Comparison of ENCODE assay signal across 12 cellular contexts in genomic region chr1:95002657-95003432, GRCh38.
DNase-seq lines count a peak whose midpoint lies in the region; ATAC-seq, FAIRE-seq and TF ChIP-seq lines count a peak whose summit lies in the region.
"Had no signal": no experiment of that assay in that cellular context is flagged by ENCODE, and none has a peak within 500 bp of the region (broad histone marks: within the 10 kb centered on the region; RNA-seq: fewer than 3 reads in every experiment).

No MANE protein-coding gene starts in this region.

- peaks cover 45% of the 10 kb centered on the region for H3K4me1 ChIP-seq in SJCRH30
- peaks cover 0 to 5% (median 0%) of the 10 kb centered on the region in 3 donors for H3K4me1 ChIP-seq in pancreas

- peak overlapping the region; percentile 82 for H3K27ac ChIP-seq in SJCRH30
- no peak overlapping the region for H3K27ac ChIP-seq in pancreas

- no peaks in the 10 kb centered on the region for H3K9me3 ChIP-seq in SJCRH30 (replicated peaks)
- no peaks in the 10 kb centered on the region for H3K9me3 ChIP-seq in pancreas

- ATAC-seq in pancreas, result peak in 3 of 4 donors; percentile 26 to 47 (median 37)

- WGBS in pancreas, 2 donors, result 41 to 48% methylated on average over 6 of the region's 6 CpGs

- intact Hi-C loops in pancreas (cut with DNase I), result no loop called here

- H3K36me3 ChIP-seq in SJCRH30 (no peaks in the 10 kb centered on the region), pancreas (no peaks in the 10 kb centered on the region)

- TF ChIP-seq CTCF in foreskin fibroblast (IDR thresholded peaks at IDR 0.05; ENCODE audit: low read depth, low read length), result no peak
- no peak for TF ChIP-seq CTCF in pancreas (IDR thresholded peaks at IDR 0.05)

- H3K4me3 ChIP-seq in SJCRH30, result peak overlapping the region; percentile 35
- no peak overlapping the region for H3K4me3 ChIP-seq in foreskin fibroblast (ENCODE audit: low read depth in 1 of 2, low read length in 2 of 2)
- no peak overlapping the region for H3K4me3 ChIP-seq in pancreas

- H3K27me3 ChIP-seq in SJCRH30, result no peaks in the 10 kb centered on the region
- H3K27me3 ChIP-seq in pancreas, result no peaks in the 10 kb centered on the region

- no peak for FAIRE-seq in pancreas (lab: Jason Lieb, UNC)
- FAIRE-seq: D721Med had no signal

- DNase-seq in Daoy (ENCODE audit: low read depth) (peak; percentile 53), SJCRH30 (peak; percentile 31 to 64), foreskin fibroblast (peak; percentile 19 to 51), pancreas (no peak), islet precursor cell (no peak), NCI-H1105 (lab: John Stamatoyannopoulos, UW) (no peak), NCI-H774 (lab: John Stamatoyannopoulos, UW) (no peak)
- DNase-seq in activated naive CD4-positive, alpha-beta T cell treated with anti-CD3 and anti-CD28 coated beads, Interleukin-2, amount 50 U/mL, for 16 hours, result no peak
- DNase-seq: activated CD4-positive, CD25-positive, alpha-beta regulatory T cell; activated naive CD8-positive, alpha-beta T cell treated with anti-CD3 and anti-CD28 coated beads, Interleukin-2, amount 10 ng/mL, durations not matched to agents 7 days and 5 days; stimulated activated CD4-positive, alpha-beta T cell treated with anti-CD3 and anti-CD28 coated beads, Interleukin-12 subunit alpha, Interleukin-12 subunit beta, amount 100 ng/mL, for 4 hours had no signal

Comparison
In these comparisons a context has a peak if more than half of its experiments do, and no peak if none do; other contexts are left out.
1. DNase-seq: peak in Daoy (single experiment), SJCRH30 (2 of 2) and foreskin fibroblast (2 of 2); none in pancreas (0 of 6), activated naive CD4-positive, alpha-beta T cell treated with anti-CD3 and anti-CD28 coated beads, Interleukin-2, amount 50 U/mL, for 16 hours (single experiment), islet precursor cell (single experiment), NCI-H1105 (single experiment) and NCI-H774 (single experiment).